Comparison of ENCODE assay signal across 1 cellular context in genomic region chr7:129569811-129570215, GRCh38.
TF ChIP-seq lines count a peak whose summit lies in the region.

No MANE protein-coding gene starts in this region.

TF ChIP-seq in K562, 482 proteins besides CTCF, POLR2A, EP300 and RAD21 (continued from another document):
- TF ChIP-seq AFF1 (IDR thresholded peaks at IDR 0.05; ENCODE audit: low read depth in 1 of 2, partially characterized antibody in 2 of 2) (no peak), ZNF384 (IDR thresholded peaks at IDR 0.05; ENCODE audit: low read depth, low read length) (peak; percentile 7; the same call in 1 of the 2 replicates), ATF3 (IDR thresholded peaks at IDR 0.05) (peak; percentile 74), ATF3 (CRISPR knock-in tag; conservative IDR thresholded peaks at IDR 0.05) (0 out of 2 replicates have a peak, but pooled peaks have one; percentile 23), ZMIZ1 (IDR thresholded peaks at IDR 0.05; ENCODE audit: low read depth in 2 of 2, low read length in 2 of 2) (no peak), CREM (IDR thresholded peaks at IDR 0.05; ENCODE audit: low read depth) (no peak), ZNF140 (CRISPR knock-in tag; IDR thresholded peaks at IDR 0.05) (no peak), ZNF740 (CRISPR knock-in tag; IDR thresholded peaks at IDR 0.05) (no peak), ZNF740 (tag; IDR thresholded peaks at IDR 0.05) (no peak), CEBPZ (IDR thresholded peaks at IDR 0.05; ENCODE audit: borderline replicate concordance, low read depth, low read length) (no peak)
- TF ChIP-seq, protein P1, sequence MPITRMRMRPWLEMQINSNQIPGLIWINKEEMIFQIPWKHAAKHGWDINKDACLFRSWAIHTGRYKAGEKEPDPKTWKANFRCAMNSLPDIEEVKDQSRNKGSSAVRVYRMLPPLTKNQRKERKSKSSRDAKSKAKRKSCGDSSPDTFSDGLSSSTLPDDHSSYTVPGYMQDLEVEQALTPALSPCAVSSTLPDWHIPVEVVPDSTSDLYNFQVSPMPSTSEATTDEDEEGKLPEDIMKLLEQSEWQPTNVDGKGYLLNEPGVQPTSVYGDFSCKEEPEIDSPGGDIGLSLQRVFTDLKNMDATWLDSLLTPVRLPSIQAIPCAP (CRISPR knock-in tag; IDR thresholded peaks at IDR 0.05; ENCODE audit: borderline replicate concordance): no peak
